In the genomic region with DNA sequence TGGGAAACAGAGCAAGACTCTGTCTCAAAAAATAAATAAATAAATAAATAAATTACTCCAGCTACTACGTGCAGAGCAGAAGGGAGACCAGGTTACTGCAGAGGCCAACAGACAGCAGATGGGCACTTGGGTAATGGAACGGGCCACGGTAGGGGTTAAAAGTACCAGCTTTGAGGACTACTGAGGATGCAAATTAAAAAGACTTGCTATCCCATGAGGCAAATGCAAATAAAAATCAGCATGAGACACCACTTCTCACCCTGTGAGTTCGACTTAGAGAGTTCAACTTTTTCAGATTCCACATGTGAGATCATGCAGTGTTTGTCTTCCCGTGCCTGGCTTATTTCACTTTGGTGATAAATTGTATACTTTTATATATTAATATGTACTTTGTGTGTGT, we compare ENCODE assay signal across 17 cellular contexts. TPM values are rescaled to one million over a fixed set of nuclear protein-coding genes. Genes with fewer than 3 reads are reported as not detected.
DNase-seq lines count a peak whose midpoint lies in the region; ATAC-seq and TF ChIP-seq lines count a peak whose summit lies in the region.
"Had no signal": no experiment of that assay in that cellular context is flagged by ENCODE, and none has a peak within 500 bp of the region (broad histone marks: within the 10 kb centered on the region; RNA-seq: fewer than 3 reads in every experiment).

No MANE protein-coding gene starts in this region.

- no peak overlapping the region for H3K4me3 ChIP-seq in esophagus squamous epithelium

- intact Hi-C loops in activated B cell treated with CpG ODN at 0.5 μM for 24 hours (cut with micrococcal nuclease) (no loop called here), esophagus squamous epithelium (cut with DNase I) (loop anchor here (5.0 kb wide), 1 partner anchor 116 kb away; the partner anchor contains the start of gene CA6)

- no peaks in the 10 kb centered on the region for H3K9me3 ChIP-seq in esophagus squamous epithelium

- H3K36me3 ChIP-seq in esophagus squamous epithelium, result no peaks in the 10 kb centered on the region

- no peak for TF ChIP-seq POLR2A in esophagus squamous epithelium (IDR thresholded peaks at IDR 0.05)

- POLR2A ChIA-PET in activated B cell treated with CpG ODN at 0.5 μM for 24 hours (lab: Charles Lee), result interaction anchor here (0.6 kb wide), 2 partner anchors 19 to 361 kb away, joined by 3 to 10 read pairs; no protein-coding TSS in a partner anchor

- no peak overlapping the region for H3K4me3 Mint-ChIP-seq in activated B cell treated with CpG ODN at 0.5 μM for 24 hours

- no peaks in the 10 kb centered on the region for H3K27me3 Mint-ChIP-seq in activated B cell treated with CpG ODN at 0.5 μM for 24 hours

- 50 to 73% methylated on average over 5 of the region's 5 CpGs for WGBS in esophagus squamous epithelium, 2 donors

- CTCF ChIA-PET in activated B cell treated with CpG ODN at 0.5 μM for 24 hours (lab: Charles Lee), result no interaction called here

- no peaks in the 10 kb centered on the region for H3K36me3 Mint-ChIP-seq in activated B cell treated with CpG ODN at 0.5 μM for 24 hours (ENCODE audit: low read depth)

- TF ChIP-seq CTCF in activated B cell treated with CpG ODN at 0.5 μM for 24 hours (IDR thresholded peaks at IDR 0.05) (no peak), esophagus squamous epithelium (IDR thresholded peaks at IDR 0.05) (no peak)

- H3K4me1 ChIP-seq in esophagus squamous epithelium, result peaks cover 6 to 51% (median 31%) of the 10 kb centered on the region in 3 donors

- no peak overlapping the region for H3K27ac Mint-ChIP-seq in activated B cell treated with CpG ODN at 0.5 μM for 24 hours

- H3K4me1 Mint-ChIP-seq in activated B cell treated with CpG ODN at 0.5 μM for 24 hours, result peaks cover 36% of the 10 kb centered on the region

- H3K27ac ChIP-seq in esophagus squamous epithelium, result no peak overlapping the region

- H3K9me3 Mint-ChIP-seq in activated B cell treated with CpG ODN at 0.5 μM for 24 hours, result no peaks in the 10 kb centered on the region

- DNase-seq in DMS 273 treated with DMSO at 0.1 percent for 48 hours (lab: John Stamatoyannopoulos, UW) (peak; percentile 75), NCI-H524 (lab: John Stamatoyannopoulos, UW) (peak; percentile 43 to 84), activated B cell treated with CpG ODN at 0.5 μM for 24 hours (no peak), smooth muscle cell of the brain vasculature (ENCODE audit: low read depth, low spot score) (peak; percentile 15), esophagus squamous epithelium (lab: John Stamatoyannopoulos, UW) (no peak)
- DNase-seq: COR-L47, NCI-H1105 treated with DMSO at 0.1 percent for 48 hours, NCI-H187, NCI-H2107, NCI-H226, NCI-H748 treated with DMSO at 0.1 percent for 48 hours, SIG-M5 had no signal

- H3K27me3 ChIP-seq in esophagus squamous epithelium, result no peaks in the 10 kb centered on the region

- peak; percentile 54 for ATAC-seq in activated B cell treated with CpG ODN at 0.5 μM for 24 hours (ENCODE audit: low read depth)
- no peak for ATAC-seq in GM21390 (IDR thresholded peaks at IDR 0.05; ENCODE audit: unreplicated experiment)
- no peak for ATAC-seq in HG02938 (IDR thresholded peaks at IDR 0.05; ENCODE audit: unreplicated experiment)

RNA-seq across cellular contexts. Expression of gene SLC2A5, which starts 6.6 kb away (rescaled TPM):
- total RNA-seq in activated B cell treated with CpG ODN at 0.5 μM for 24 hours (3.6 and 4.5 TPM in 2 replicates), esophagus squamous epithelium (1 to 10 TPM; 1.9 to 7.1 (median 4.2) TPM)
- total RNA-seq: H1; T-helper 1 cell treated with Interleukin-12 subunit alpha and Interleukin-12 subunit beta and Interleukin-4 antibody, amounts not matched to agents 30 ng/mL and 1 ng/mL, for 36 hours had no signal

RNA-seq across cellular contexts. Expression of gene SLC2A7, which starts 36.6 kb away (rescaled TPM):
- total RNA-seq in activated B cell treated with CpG ODN at 0.5 μM for 24 hours (not detected in 2 replicates), esophagus squamous epithelium (under 1 TPM in 1 of 4 donors, not detected in 3; 0.38 TPM)
- total RNA-seq: H1; RPMI7951; T-helper 1 cell treated with Interleukin-12 subunit alpha and Interleukin-12 subunit beta and Interleukin-4 antibody, amounts not matched to agents 30 ng/mL and 1 ng/mL, for 36 hours had no signal

Comparison
In these comparisons a context has a peak if more than half of its experiments do, and no peak if none do; other contexts are left out.
1. DNase-seq: peak in DMS 273 treated with DMSO at 0.1 percent for 48 hours (single experiment), NCI-H524 (2 of 2) and smooth muscle cell of the brain vasculature (single experiment); none in activated B cell treated with CpG ODN at 0.5 μM for 24 hours (single experiment) and esophagus squamous epithelium (single experiment).